ENCODE assay signal across 11 cellular contexts in genomic region chr1:205444931-205445652, GRCh38. TPM values are rescaled to one million over a fixed set of nuclear protein-coding genes. Genes with fewer than 3 reads are reported as not detected.
DNase-seq lines count a peak whose midpoint lies in the region; ATAC-seq and TF ChIP-seq lines count a peak whose summit lies in the region.
"Had no signal": no experiment of that assay in that cellular context is flagged by ENCODE, and none has a peak within 500 bp of the region (broad histone marks: within the 10 kb centered on the region; RNA-seq: fewer than 3 reads in every experiment).

No MANE protein-coding gene starts in this region.

- H3K27me3 ChIP-seq in HUES6 (ENCODE audit: control insufficient read depth, insufficient read depth, low read length): peaks cover 2% of the 10 kb centered on the region; the same call in 1 of the 2 replicates
- H3K27me3 ChIP-seq in WERI-Rb-1 (ENCODE audit: insufficient read depth, low read depth, severe bottlenecking): no peaks in the 10 kb centered on the region
- no peaks in the 10 kb centered on the region for H3K27me3 ChIP-seq in iPS DF 6.9 (ENCODE audit: control insufficient read depth, insufficient read depth, low read length)
- H3K27me3 ChIP-seq in smooth muscle cell (ENCODE audit: low read depth): no peaks in the 10 kb centered on the region

- H2AFZ ChIP-seq in smooth muscle cell (ENCODE audit: low read depth): no peak overlapping the region

- ATAC-seq in GM19455 (IDR thresholded peaks at IDR 0.05; ENCODE audit: unreplicated experiment): no peak
- ATAC-seq in natural killer cell treated with Interleukin-12 subunit alpha and Interleukin-12 subunit beta and Interleukin-15 and Interleukin-18, amount 100 ng/mL, for 72 hours: no peak
- ATAC-seq: GM12878 had no signal

- no peaks in the 10 kb centered on the region for H3K36me3 ChIP-seq in HUES6 (ENCODE audit: control insufficient read depth, insufficient read depth, low read length)
- H3K36me3 ChIP-seq in WERI-Rb-1: no peaks in the 10 kb centered on the region
- no peaks in the 10 kb centered on the region for H3K36me3 ChIP-seq in iPS DF 6.9 (ENCODE audit: control insufficient read depth, insufficient read depth, low read length)
- H3K36me3 ChIP-seq in smooth muscle cell (ENCODE audit: low read depth): no peaks in the 10 kb centered on the region

- H3K27ac Mint-ChIP-seq in natural killer cell treated with Interleukin-12 subunit alpha and Interleukin-12 subunit beta and Interleukin-15 and Interleukin-18, amount 100 ng/mL, for 72 hours: no peak overlapping the region

- H3K4me2 ChIP-seq in smooth muscle cell: peak overlapping the region; percentile 82

- H4K20me1 ChIP-seq in smooth muscle cell (ENCODE audit: low read depth): peaks cover 52% of the 10 kb centered on the region

- H3K9me3 ChIP-seq in HUES6 (ENCODE audit: control insufficient read depth, insufficient read depth, low read depth, low read length) (no peaks in the 10 kb centered on the region), WERI-Rb-1 (ENCODE audit: severe bottlenecking) (no peaks in the 10 kb centered on the region), iPS DF 6.9 (ENCODE audit: control insufficient read depth, insufficient read depth, low read length) (no peaks in the 10 kb centered on the region), smooth muscle cell (replicated peaks; ENCODE audit: low read depth) (no peaks in the 10 kb centered on the region)

- TF ChIP-seq CTCF in WERI-Rb-1 (IDR thresholded peaks at IDR 0.05; ENCODE audit: low read depth, low read length) (no peak), smooth muscle cell (IDR thresholded peaks at IDR 0.05; ENCODE audit: borderline replicate concordance, insufficient read depth, poor library complexity, severe bottlenecking) (no peak)

- H3K9me3 Mint-ChIP-seq in natural killer cell treated with Interleukin-12 subunit alpha and Interleukin-12 subunit beta and Interleukin-15 and Interleukin-18, amount 100 ng/mL, for 72 hours: no peaks in the 10 kb centered on the region
- H3K9me3 Mint-ChIP-seq: central memory CD8-positive, alpha-beta T cell had no signal

- H3K36me3 Mint-ChIP-seq in natural killer cell treated with Interleukin-12 subunit alpha and Interleukin-12 subunit beta and Interleukin-15 and Interleukin-18, amount 100 ng/mL, for 72 hours: no peaks in the 10 kb centered on the region

- H3K9ac ChIP-seq in HUES6 (ENCODE audit: low read length) (peak overlapping the region; percentile 73), smooth muscle cell (ENCODE audit: low read depth) (peak overlapping the region; percentile 11)

- no CpG with 5 or more reads among the region's 18 CpGs for WGBS in iPS DF 6.9 (ENCODE audit: insufficient coverage, insufficient read length)
- 9% methylated on average over 17 of the region's 18 CpGs for WGBS in smooth muscle cell (ENCODE audit: low lambda C conversion rate)

- peak overlapping the region; percentile 42 for H3K4me3 ChIP-seq in HUES6 (ENCODE audit: low read depth, low read length)
- H3K4me3 ChIP-seq in WERI-Rb-1 (ENCODE audit: low read depth, low read length): 0 out of 2 replicates have a peak overlapping the region, but pooled peaks have one; percentile 1
- no peak overlapping the region; the same call in 1 of the 2 replicates for H3K4me3 ChIP-seq in iPS DF 6.9 (ENCODE audit: low read length)
- H3K4me3 ChIP-seq in smooth muscle cell: peak overlapping the region; percentile 15
- H3K4me3 ChIP-seq: GM12878 had no signal

- no peak overlapping the region for H3K4me3 Mint-ChIP-seq in natural killer cell treated with Interleukin-12 subunit alpha and Interleukin-12 subunit beta and Interleukin-15 and Interleukin-18, amount 100 ng/mL, for 72 hours
- H3K4me3 Mint-ChIP-seq: central memory CD8-positive, alpha-beta T cell had no signal

- peak; percentile 100 for DNase-seq in WERI-Rb-1
- DNase-seq in iPS DF 6.9 (ENCODE audit: low read depth, low spot score): no peak
- DNase-seq in smooth muscle cell (lab: John Stamatoyannopoulos, UW; ENCODE audit: unreplicated experiment): no peak
- DNase-seq in natural killer cell treated with Interleukin-12 subunit alpha and Interleukin-12 subunit beta and Interleukin-15 and Interleukin-18, amount 100 ng/mL, for 72 hours (ENCODE audit: low spot score): no peak
- DNase-seq in stimulated activated CD4-positive, alpha-beta T cell treated with anti-CD3 and anti-CD28 coated beads, Interleukin-2, amount 100 ng/mL, for 24 hours: no peak
- DNase-seq in NOMO-1 treated with DMSO at 0.1 percent for 48 hours (lab: John Stamatoyannopoulos, UW; ENCODE audit: unreplicated experiment): no peak

- H3K27ac ChIP-seq in HUES6 (ENCODE audit: low read depth, low read length) (peak overlapping the region; percentile 92), WERI-Rb-1 (peak overlapping the region; percentile 66), iPS DF 6.9 (ENCODE audit: low read length) (peak overlapping the region; percentile 28), smooth muscle cell (ENCODE audit: low read depth) (peak overlapping the region; percentile 35)

- peaks cover 0 to 4% of the 10 kb centered on the region in 2 donors for H3K27me3 Mint-ChIP-seq in natural killer cell treated with Interleukin-12 subunit alpha and Interleukin-12 subunit beta and Interleukin-15 and Interleukin-18, amount 100 ng/mL, for 72 hours
- H3K27me3 Mint-ChIP-seq: central memory CD8-positive, alpha-beta T cell had no signal

- H3K4me1 ChIP-seq in HUES6 (ENCODE audit: control insufficient read depth, insufficient read depth, low read length) (peaks cover 92% of the 10 kb centered on the region), iPS DF 6.9 (ENCODE audit: control insufficient read depth, insufficient read depth, low read length) (peaks cover 63% of the 10 kb centered on the region), smooth muscle cell (ENCODE audit: low read depth) (peaks cover 93% of the 10 kb centered on the region)

- H3F3A ChIP-seq in smooth muscle cell (ENCODE audit: low read depth): peaks cover 18% of the 10 kb centered on the region

- H3K79me2 ChIP-seq in smooth muscle cell (ENCODE audit: low read depth): peaks cover 16% of the 10 kb centered on the region

- H3K4me1 Mint-ChIP-seq in natural killer cell treated with Interleukin-12 subunit alpha and Interleukin-12 subunit beta and Interleukin-15 and Interleukin-18, amount 100 ng/mL, for 72 hours (ENCODE audit: low read depth in 2 of 2): peaks cover 15 to 18% of the 10 kb centered on the region in 2 donors

RNA-seq across cellular contexts. Expression of gene BLACAT1, which starts 10.8 kb away (rescaled TPM):
- total RNA-seq in smooth muscle cell: 1.3 and 3.9 TPM in 2 replicates
- 0.72 and 2.8 TPM in 2 replicates for polyA plus RNA-seq in smooth muscle cell
- total RNA-seq in natural killer cell treated with Interleukin-12 subunit alpha and Interleukin-12 subunit beta and Interleukin-15 and Interleukin-18, amount 100 ng/mL, for 72 hours: not detected

RNA-seq across cellular contexts. Expression of gene LEMD1, which starts 23.2 kb away (rescaled TPM):
- 1.3 and 5.8 TPM in 2 replicates for total RNA-seq in smooth muscle cell
- polyA plus RNA-seq in smooth muscle cell: 8.0 and 15.0 TPM in 2 replicates
- not detected for total RNA-seq in natural killer cell treated with Interleukin-12 subunit alpha and Interleukin-12 subunit beta and Interleukin-15 and Interleukin-18, amount 100 ng/mL, for 72 hours
- total RNA-seq: GM12878; T-helper 2 cell treated with Interferon-gamma antibody and Interleukin-4, amounts not matched to agents 100 ng/mL and 5 ng/mL, for 36 hours had no signal

RNA-seq across cellular contexts. Expression of gene CDK18, which starts 59.4 kb away (rescaled TPM):
- 3.5 and 6.1 TPM in 2 replicates for total RNA-seq in smooth muscle cell
- 6.1 and 10.0 TPM in 2 replicates for polyA plus RNA-seq in smooth muscle cell
- under 1 TPM; 0.28 to 0.71 TPM for total RNA-seq in natural killer cell treated with Interleukin-12 subunit alpha and Interleukin-12 subunit beta and Interleukin-15 and Interleukin-18, amount 100 ng/mL, for 72 hours

Comparison
In these comparisons a context has a peak if more than half of its experiments do, and no peak if none do; other contexts are left out.
1. H3K27ac ChIP-seq: peak in every context shown above with its lines; median percentile 92 in HUES6; 66 in WERI-Rb-1; 35 in smooth muscle cell; 28 in iPS DF 6.9.